ENCODE assay signal across 8 cellular contexts in the genomic region with DNA sequence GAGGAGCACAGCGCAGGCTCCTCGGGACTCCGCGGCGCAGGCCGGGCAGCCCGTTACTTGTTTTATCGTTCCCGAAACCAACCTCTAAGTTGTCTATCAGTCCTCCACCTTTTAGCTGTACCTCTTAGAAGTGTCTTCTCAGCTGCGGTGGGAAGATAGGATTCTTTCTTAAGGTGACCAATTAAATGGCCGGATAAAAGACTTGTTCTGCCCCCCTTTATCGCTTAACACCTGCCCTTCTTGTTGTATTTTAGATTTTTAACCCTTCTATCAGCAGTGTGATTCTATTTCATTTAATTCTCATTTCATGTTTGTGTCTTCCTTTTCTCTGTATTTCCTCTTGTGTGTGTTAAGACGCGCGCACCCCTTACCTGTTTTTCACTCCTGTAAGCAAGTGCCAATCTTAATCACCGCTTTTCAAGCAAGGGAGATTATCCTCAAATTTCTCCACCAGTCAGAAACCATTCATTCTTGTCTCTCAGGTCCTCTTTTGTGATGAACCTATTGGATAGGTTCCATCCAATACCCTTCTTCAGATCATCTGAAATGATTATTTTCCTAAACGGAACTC. TPM values are rescaled to one million over a fixed set of nuclear protein-coding genes. Genes with fewer than 3 reads are reported as not detected.
DNase-seq lines count a peak whose midpoint lies in the region; ATAC-seq and TF ChIP-seq lines count a peak whose summit lies in the region.

No MANE protein-coding gene starts in this region.

- H2AFZ ChIP-seq in smooth muscle cell (ENCODE audit: low read depth), result peak overlapping the region; percentile 97

- WGBS in smooth muscle cell (ENCODE audit: low lambda C conversion rate), result 26% methylated on average over 17 of the region's 17 CpGs

- no peaks in the 10 kb centered on the region for H4K20me1 ChIP-seq in smooth muscle cell (ENCODE audit: low read depth)

- H3K4me3 ChIP-seq in WI38 (ENCODE audit: low read depth, low read length) (peak overlapping the region; percentile 78), smooth muscle cell (peak overlapping the region; percentile 81)

- no peak for TF ChIP-seq CTCF in WI38 (IDR thresholded peaks at IDR 0.05; ENCODE audit: low read depth, low read length)
- TF ChIP-seq CTCF in foreskin keratinocyte (conservative IDR thresholded peaks at IDR 0.05), result no peak
- TF ChIP-seq CTCF in smooth muscle cell (IDR thresholded peaks at IDR 0.05; ENCODE audit: borderline replicate concordance, insufficient read depth, poor library complexity, severe bottlenecking), result no peak

- H3K4me2 ChIP-seq in smooth muscle cell, result peak overlapping the region; percentile 93

- peaks cover 4% of the 10 kb centered on the region for H3K4me1 ChIP-seq in foreskin keratinocyte
- no peaks in the 10 kb centered on the region for H3K4me1 ChIP-seq in smooth muscle cell (ENCODE audit: low read depth)

- H3K27me3 ChIP-seq in foreskin keratinocyte (no peaks in the 10 kb centered on the region), smooth muscle cell (ENCODE audit: low read depth) (no peaks in the 10 kb centered on the region)

- peaks cover 4% of the 10 kb centered on the region for H3K79me2 ChIP-seq in smooth muscle cell (ENCODE audit: low read depth)

- no peaks in the 10 kb centered on the region for H3K9me3 ChIP-seq in smooth muscle cell (replicated peaks; ENCODE audit: low read depth)

- no peaks in the 10 kb centered on the region for H3F3A ChIP-seq in smooth muscle cell (ENCODE audit: low read depth)

- peak; percentile 39 to 48 for DNase-seq in AML-193 (lab: John Stamatoyannopoulos, UW)
- no peak for DNase-seq in foreskin keratinocyte
- no peak for DNase-seq in smooth muscle cell (lab: John Stamatoyannopoulos, UW; ENCODE audit: unreplicated experiment)
- DNase-seq in SHP77 (lab: John Stamatoyannopoulos, UW), result no peak
- DNase-seq in NCI-H524 treated with DMSO at 0.1 percent for 48 hours (lab: John Stamatoyannopoulos, UW), result no peak

- H3K27ac ChIP-seq in foreskin keratinocyte, result peak overlapping the region; percentile 75
- peak overlapping the region; percentile 20 for H3K27ac ChIP-seq in smooth muscle cell (ENCODE audit: low read depth)

- H3K36me3 ChIP-seq in smooth muscle cell (ENCODE audit: low read depth), result no peaks in the 10 kb centered on the region

- peak overlapping the region; percentile 50 for H3K9ac ChIP-seq in smooth muscle cell (ENCODE audit: low read depth)

- ATAC-seq in GM18861 (IDR thresholded peaks at IDR 0.05; ENCODE audit: unreplicated experiment), result peak; percentile 27
- peak; percentile 39 for ATAC-seq in HG03175 (IDR thresholded peaks at IDR 0.05; ENCODE audit: unreplicated experiment)
- no peak for ATAC-seq in foreskin keratinocyte

RNA-seq across cellular contexts. Expression of gene SLC9B2, which starts 0.3 kb away (rescaled TPM):
- 15.9 and 16.8 TPM in 2 replicates for total RNA-seq in foreskin keratinocyte
- 6.9 and 8.3 TPM in 2 replicates for polyA plus RNA-seq in foreskin keratinocyte
- 6.0 and 11.2 TPM in 2 replicates for total RNA-seq in smooth muscle cell
- polyA plus RNA-seq in smooth muscle cell, result 4.5 and 6.0 TPM in 2 replicates

RNA-seq across cellular contexts. Expression of gene BDH2, which starts 22.8 kb away (rescaled TPM):
- total RNA-seq in foreskin keratinocyte (23.6 and 32.0 TPM in 2 replicates), smooth muscle cell (93.7 and 96.2 TPM in 2 replicates)
- polyA plus RNA-seq in foreskin keratinocyte (25.9 and 29.5 TPM in 2 replicates), smooth muscle cell (70.5 and 84.3 TPM in 2 replicates)

RNA-seq across cellular contexts. Expression of gene SLC9B1, which starts 57.4 kb away (rescaled TPM):
- 0.11 and 0.20 TPM in 2 replicates for total RNA-seq in foreskin keratinocyte
- 0.16 and 0.18 TPM in 2 replicates for polyA plus RNA-seq in foreskin keratinocyte
- not detected in 2 replicates for total RNA-seq in smooth muscle cell
- 0.38 TPM in 1 of 2 replicates, not detected in the other for polyA plus RNA-seq in smooth muscle cell

Comparison
In these comparisons a context has a peak if more than half of its experiments do, and no peak if none do; other contexts are left out.
1. DNase-seq: peak in AML-193 (2 of 2); none in foreskin keratinocyte (0 of 2), smooth muscle cell (single experiment), SHP77 (0 of 2) and NCI-H524 treated with DMSO at 0.1 percent for 48 hours (single experiment).